Comparison of ENCODE assay signal across 8 cellular contexts in genomic region chr9:96420468-96421219, GRCh38. TPM values are rescaled to one million over a fixed set of nuclear protein-coding genes. Genes with fewer than 3 reads are reported as not detected.
A peak's percentile ranks its signal among the peaks of the same experiment; 100 is the strongest.
DNase-seq lines count a peak whose midpoint lies in the region; ATAC-seq, FAIRE-seq and TF ChIP-seq lines count a peak whose summit lies in the region.

No MANE protein-coding gene starts in this region.

- TF ChIP-seq EP300 in GM12878 (IDR thresholded peaks at IDR 0.05; ENCODE audit: borderline replicate concordance in 1 of 2, control insufficient read depth in 1 of 2, low read depth in 2 of 2, low read length in 2 of 2), result no peak; a peak in 1 of 4 replicates

- peak overlapping the region; percentile 71 for H3K9ac ChIP-seq in OCI-LY1 (ENCODE audit: low read length)
- H3K9ac ChIP-seq in GM12878 (ENCODE audit: control insufficient read depth, insufficient read depth, low read length), result peak overlapping the region; percentile 50

- DNase-seq in AG09309 (ENCODE audit: low read depth) (peak; percentile 75), GM19238 (ENCODE audit: insufficient read length, low spot score) (peak; percentile 24), GM12878 (ENCODE audit: low read depth, low spot score) (peak; percentile 61), iPS-NIHi11 (ENCODE audit: low spot score) (peak; percentile 40), small intestine (peak; percentile 94)
- no peak for DNase-seq in activated CD4-positive, CD25-positive, alpha-beta regulatory T cell treated with anti-CD3 and anti-CD28 coated beads, Interleukin-2, amount 50 U/mL, for 72 hours

- no peaks in the 10 kb centered on the region for H3K9me2 ChIP-seq in OCI-LY1 (ENCODE audit: low read depth, low read length)

- no peaks in the 10 kb centered on the region for H3K27me3 ChIP-seq in OCI-LY1 (ENCODE audit: insufficient read depth, low read length)
- no peaks in the 10 kb centered on the region for H3K27me3 ChIP-seq in GM12878 (replicated peaks in 1 of 2; ENCODE audit: control insufficient read depth in 2 of 2, insufficient read depth in 2 of 2, low read length in 1 of 2)
- no peaks in the 10 kb centered on the region for H3K27me3 ChIP-seq in small intestine (ENCODE audit: control insufficient read depth in 2 of 2, insufficient read depth in 2 of 2, low read length in 2 of 2)

- H3K36me3 ChIP-seq in OCI-LY1 (ENCODE audit: insufficient read depth, low read length) (peaks cover 12% of the 10 kb centered on the region), GM12878 (ENCODE audit: control insufficient read depth in 2 of 2, insufficient read depth in 2 of 2, low read length in 1 of 2) (no peaks in the 10 kb centered on the region), small intestine (ENCODE audit: control insufficient read depth in 2 of 2, insufficient read depth in 2 of 2, low read length in 2 of 2) (no peaks in the 10 kb centered on the region)

- H3K4me2 ChIP-seq in OCI-LY1 (ENCODE audit: low read length) (peak overlapping the region; percentile 69), GM12878 (ENCODE audit: control insufficient read depth, insufficient read depth) (peak overlapping the region; percentile 83)

- no peak for TF ChIP-seq RAD21 in GM12878 (IDR thresholded peaks at IDR 0.05; ENCODE audit: insufficient read depth, low read depth, low read length)

- no TSS peak for BruUV-seq in GM12878 (replicated peaks; lab: Mats Ljungman, UMichigan)

- no peaks in the 10 kb centered on the region for H3F3A ChIP-seq in OCI-LY1 (ENCODE audit: insufficient read depth, low read length)

- no peak for TF ChIP-seq CTCF in AG09309 (IDR thresholded peaks at IDR 0.05; ENCODE audit: control insufficient read depth, insufficient read depth, low read depth, low read length, missing control alignments)
- TF ChIP-seq CTCF in OCI-LY1 (IDR thresholded peaks at IDR 0.05; ENCODE audit: low read length), result no peak
- no peak for TF ChIP-seq CTCF in GM12878 (IDR thresholded peaks at IDR 0.05 in 2 of 3, conservative IDR thresholded peaks at IDR 0.05 in 1 of 3; ENCODE audit: control insufficient read depth in 2 of 3, extremely low read depth in 1 of 3, insufficient read depth in 1 of 3, low read depth in 3 of 3, low read length in 3 of 3)

- H3K9me3 ChIP-seq in OCI-LY1 (ENCODE audit: low read length), result no peaks in the 10 kb centered on the region
- no peaks in the 10 kb centered on the region for H3K9me3 ChIP-seq in GM12878 (replicated peaks; ENCODE audit: control insufficient read depth, insufficient read depth, low read length)
- H3K9me3 ChIP-seq in small intestine (ENCODE audit: control insufficient read depth, low read depth), result no peaks in the 10 kb centered on the region

- RAD21 ChIA-PET in GM12878 (lab: Charles Lee; ENCODE audit: unreplicated experiment), result no interaction called here

- H4K20me1 ChIP-seq in OCI-LY1 (ENCODE audit: insufficient read depth, low read length) (no peaks in the 10 kb centered on the region), GM12878 (ENCODE audit: control insufficient read depth, insufficient read depth) (no peaks in the 10 kb centered on the region)

- H3K4me3 ChIP-seq in AG09309 (ENCODE audit: control insufficient read depth, low read depth, low read length) (no peak overlapping the region), OCI-LY1 (ENCODE audit: low read depth, low read length, poor library complexity, severe bottlenecking) (peak overlapping the region; percentile 95), GM12878 (peak overlapping the region; percentile 91; the same call in 1 of the 2 replicates), small intestine (ENCODE audit: low read depth in 1 of 2, low read length in 2 of 2) (no peak overlapping the region)

- 50% methylated on average over 6 of the region's 6 CpGs for WGBS in GM12878 (ENCODE audit: insufficient coverage, insufficient replicate concordance, low lambda C conversion rate, missing lambda C conversion rate)
- whole genome bisulfite sequencing in small intestine, 3 donors, result 24 to 48% (median 46%) methylated on average over 6 of the region's 6 CpGs

- peak overlapping the region; percentile 4; the same call in 1 of the 2 replicates for H2AFZ ChIP-seq in OCI-LY1 (ENCODE audit: low read length)
- H2AFZ ChIP-seq in GM12878 (ENCODE audit: control insufficient read depth, low read depth, low read length), result peak overlapping the region; percentile 93

- in situ Hi-C loops in GM12878 (cut with MboI), result loop anchor here (25.0 kb wide), 1 partner anchor 1217 kb away; the partner anchor contains the start of genes NCBP1 and TSTD2

- no peak for TF ChIP-seq POLR2A in GM12878 (IDR thresholded peaks at IDR 0.05; ENCODE audit: low read depth, low read length)

- H3K27ac ChIP-seq in OCI-LY1 (ENCODE audit: low read depth, low read length, poor library complexity, severe bottlenecking) (peak overlapping the region; percentile 85), GM12878 (ENCODE audit: control insufficient read depth, insufficient read depth) (peak overlapping the region; percentile 90), small intestine (ENCODE audit: low read depth in 1 of 2, low read length in 1 of 2) (peak overlapping the region; percentile 49 to 83)

- POLR2A ChIA-PET in GM12878 (lab: Charles Lee), result interaction anchor here (0.8 to 1.1 kb wide), 2 partner anchors 13 to 116 kb away, joined by 3 read pairs; no protein-coding TSS in a partner anchor

- SMC1A ChIA-PET in GM12878 (lab: Charles Lee; ENCODE audit: uncharacterized antibody, unreplicated experiment), result interaction anchor here (0.9 to 1.2 kb wide), 2 partner anchors 22 to 143 kb away, joined by 3 read pairs; no protein-coding TSS in a partner anchor

- FAIRE-seq in GM12878 (lab: Jason Lieb, UNC) (peak; percentile 38), small intestine (lab: Jason Lieb, UNC) (no peak)

- H3K4me1 ChIP-seq in OCI-LY1 (ENCODE audit: insufficient read depth, low read length, severe bottlenecking), result peaks cover 31% of the 10 kb centered on the region
- H3K4me1 ChIP-seq in GM12878 (ENCODE audit: control insufficient read depth, insufficient read depth, low read length), result peaks cover 14% of the 10 kb centered on the region
- H3K4me1 ChIP-seq in small intestine (ENCODE audit: control insufficient read depth in 2 of 2, insufficient read depth in 1 of 2, low read depth in 1 of 2, low read length in 1 of 2), result no peaks in the 10 kb centered on the region

- peaks cover 14% of the 10 kb centered on the region for H3K79me2 ChIP-seq in OCI-LY1 (ENCODE audit: insufficient read depth, low read length)
- H3K79me2 ChIP-seq in GM12878 (ENCODE audit: control insufficient read depth, insufficient read depth, low read length), result peaks cover 16% of the 10 kb centered on the region

- ATAC-seq in GM12878 (peak; percentile 19), HG03175 (IDR thresholded peaks at IDR 0.05; ENCODE audit: unreplicated experiment) (no peak)

- intact Hi-C loops in GM12878 (cut with micrococcal nuclease; ENCODE audit: unreplicated experiment), result no loop called here

- CTCF ChIA-PET in GM12878 (lab: Yijun Ruan, JAX), result interaction anchor here (1.2 kb wide), 1 partner anchor 246 kb away, joined by 3 read pairs; no protein-coding TSS in a partner anchor

RNA-seq across cellular contexts. Expression of gene ZNF367, which starts 2.5 kb away (rescaled TPM):
- total RNA-seq in GM12878 (2013; cell fraction: nucleolus; rRNA removed), result 9.3 and 9.5 TPM in 2 replicates
- total RNA-seq in GM12878 (2014; rRNA removed) (16.3 and 17.8 TPM in 2 replicates), GM12878 (2014; rRNA removed; fragmentation: Illumina TruSeq; extraction: Trizol) (15.5 and 15.6 TPM in 2 replicates), GM12878 (2021) (14.3 and 15.7 TPM in 2 replicates)
- polyA plus RNA-seq in GM12878 (2011; ENCODE audit: low read depth), result 3.8 TPM
- polyA plus RNA-seq in GM12878 (2011; rRNA removed) (10.2 and 14.5 TPM in 2 replicates), GM12878 (2014; fragmentation: Illumina TruSeq; extraction: Trizol) (13.3 and 14.7 TPM in 2 replicates), GM12878 (2014; fragmentation: Nextera tagmentation; extraction: Ambion mirVana) (1 to 10 TPM; 3.9 to 5.5 TPM), GM12878 (2014; rRNA removed) (9.8 and 12.0 TPM in 2 replicates), GM12878 (2016; fragmentation: Nextera tagmentation; extraction: Ambion mirVana) (1 to 10 TPM; 2.9 to 6.2 TPM), small intestine (1 to 10 TPM in 2 of 3 donors, under 1 TPM in 1; 0.54 to 4.6 (median 1.3) TPM)
- 4.3 and 4.9 TPM in 2 replicates for polyA plus RNA-seq in GM12878 (2011; cell fraction: cytosol; rRNA removed)
- 5.7 and 6.0 TPM in 2 replicates for polyA plus RNA-seq in GM12878 (2011; cell fraction: nucleus; rRNA removed)
- polyA plus RNA-seq in GM12878 (2012), result 5.4 and 8.0 TPM in 2 replicates
- 4.0 and 5.5 TPM in 2 replicates for polyA minus RNA-seq in GM12878 (2011; rRNA and poly(A)+ RNA removed)
- polyA minus RNA-seq in GM12878 (2011; cell fraction: cytosol; rRNA and poly(A)+ RNA removed), result 4.9 and 5.6 TPM in 2 replicates
- polyA minus RNA-seq in GM12878 (2011; cell fraction: nucleus; rRNA and poly(A)+ RNA removed), result 3.0 and 5.5 TPM in 2 replicates

RNA-seq across cellular contexts. Expression of gene HABP4, which starts 29.3 kb away (rescaled TPM):
- 4.0 and 4.4 TPM in 2 replicates for total RNA-seq in GM12878 (2013; cell fraction: nucleolus; rRNA removed)
- total RNA-seq in GM12878 (2014; rRNA removed), result 10.7 and 12.3 TPM in 2 replicates
- 13.1 and 13.6 TPM in 2 replicates for total RNA-seq in GM12878 (2014; rRNA removed; fragmentation: Illumina TruSeq; extraction: Trizol)
- 13.6 and 13.7 TPM in 2 replicates for total RNA-seq in GM12878 (2021)
- 2.1 TPM for polyA plus RNA-seq in GM12878 (2011; ENCODE audit: low read depth)
- polyA plus RNA-seq in GM12878 (2011; rRNA removed), result 6.8 and 9.2 TPM in 2 replicates
- polyA plus RNA-seq in GM12878 (2011; cell fraction: cytosol; rRNA removed), result 3.8 and 4.2 TPM in 2 replicates
- polyA plus RNA-seq in GM12878 (2011; cell fraction: nucleus; rRNA removed), result 3.4 and 3.9 TPM in 2 replicates
- 2.8 and 2.9 TPM in 2 replicates for polyA plus RNA-seq in GM12878 (2012)
- polyA plus RNA-seq in GM12878 (2014; fragmentation: Illumina TruSeq; extraction: Trizol), result 12.5 and 13.2 TPM in 2 replicates
- 1 to 10 TPM; 4.4 to 5.7 TPM for polyA plus RNA-seq in GM12878 (2014; fragmentation: Nextera tagmentation; extraction: Ambion mirVana)
- polyA plus RNA-seq in GM12878 (2014; rRNA removed), result 14.7 and 15.1 TPM in 2 replicates
- 10 to 100 TPM in 1 of 2 experiments, 1 to 10 TPM in 1; 1.6 to 15.4 TPM for polyA plus RNA-seq in GM12878 (2016; fragmentation: Nextera tagmentation; extraction: Ambion mirVana)
- polyA minus RNA-seq in GM12878 (2011; rRNA and poly(A)+ RNA removed), result 1.2 and 2.1 TPM in 2 replicates
- polyA minus RNA-seq in GM12878 (2011; cell fraction: cytosol; rRNA and poly(A)+ RNA removed), result 1.2 and 1.3 TPM in 2 replicates
- polyA minus RNA-seq in GM12878 (2011; cell fraction: nucleus; rRNA and poly(A)+ RNA removed), result 0.97 and 1.1 TPM in 2 replicates
- polyA plus RNA-seq in small intestine, result 1 to 10 TPM; 1.1 to 7.9 (median 4.1) TPM

RNA-seq across cellular contexts. Expression of gene SLC35D2, which starts 37.1 kb away (rescaled TPM):
- total RNA-seq in GM12878 (2013; cell fraction: nucleolus; rRNA removed), result 9.0 and 9.9 TPM in 2 replicates
- 3.6 and 4.4 TPM in 2 replicates for total RNA-seq in GM12878 (2014; rRNA removed)
- 5.2 and 5.5 TPM in 2 replicates for total RNA-seq in GM12878 (2014; rRNA removed; fragmentation: Illumina TruSeq; extraction: Trizol)
- 6.1 and 6.5 TPM in 2 replicates for total RNA-seq in GM12878 (2021)
- polyA plus RNA-seq in GM12878 (2011; ENCODE audit: low read depth), result 6.9 TPM
- polyA plus RNA-seq in GM12878 (2011; rRNA removed), result 0.99 and 1.4 TPM in 2 replicates
- 0.42 and 0.61 TPM in 2 replicates for polyA plus RNA-seq in GM12878 (2011; cell fraction: cytosol; rRNA removed)
- 0.51 and 0.61 TPM in 2 replicates for polyA plus RNA-seq in GM12878 (2011; cell fraction: nucleus; rRNA removed)
- polyA plus RNA-seq in GM12878 (2012), result 9.5 and 10.8 TPM in 2 replicates
- polyA plus RNA-seq in GM12878 (2014; fragmentation: Illumina TruSeq; extraction: Trizol), result 6.3 TPM in 2 replicates
- polyA plus RNA-seq in GM12878 (2014; fragmentation: Nextera tagmentation; extraction: Ambion mirVana), result 1 to 10 TPM; 1.3 to 3.3 TPM
- polyA plus RNA-seq in GM12878 (2014; rRNA removed), result 2.8 and 6.0 TPM in 2 replicates
- polyA plus RNA-seq in GM12878 (2016; fragmentation: Nextera tagmentation; extraction: Ambion mirVana), result 1 to 10 TPM in 1 of 2 experiments, under 1 TPM in 1; 0.64 to 3.2 TPM
- polyA minus RNA-seq in GM12878 (2011; rRNA and poly(A)+ RNA removed), result 0.66 and 1.3 TPM in 2 replicates
- polyA minus RNA-seq in GM12878 (2011; cell fraction: cytosol; rRNA and poly(A)+ RNA removed), result not detected in 2 replicates
- not detected in 2 replicates for polyA minus RNA-seq in GM12878 (2011; cell fraction: nucleus; rRNA and poly(A)+ RNA removed)
- polyA plus RNA-seq in small intestine, result 10 to 100 TPM; 57.2 to 92.7 (median 79.4) TPM

Comparison
In these comparisons a context has a peak if more than half of its experiments do, and no peak if none do; other contexts are left out.
1. H3K4me3 ChIP-seq: peak in OCI-LY1 (single experiment) and GM12878 (single experiment); none in AG09309 (single experiment) and small intestine (0 of 2).
2. RNA of gene SLC35D2, which starts 37.1 kb away (polyA plus RNA-seq): 57.2 to 92.7 TPM in small intestine; 0.42 to 10.8 TPM in GM12878; every median in the first group is over 4 times any median in the second.
3. Peak in every context shown above with its lines, with median percentiles within 50 percentile points of each other: H3K27ac ChIP-seq.